ENCODE assay signal across 28 cellular contexts in the genomic region with DNA sequence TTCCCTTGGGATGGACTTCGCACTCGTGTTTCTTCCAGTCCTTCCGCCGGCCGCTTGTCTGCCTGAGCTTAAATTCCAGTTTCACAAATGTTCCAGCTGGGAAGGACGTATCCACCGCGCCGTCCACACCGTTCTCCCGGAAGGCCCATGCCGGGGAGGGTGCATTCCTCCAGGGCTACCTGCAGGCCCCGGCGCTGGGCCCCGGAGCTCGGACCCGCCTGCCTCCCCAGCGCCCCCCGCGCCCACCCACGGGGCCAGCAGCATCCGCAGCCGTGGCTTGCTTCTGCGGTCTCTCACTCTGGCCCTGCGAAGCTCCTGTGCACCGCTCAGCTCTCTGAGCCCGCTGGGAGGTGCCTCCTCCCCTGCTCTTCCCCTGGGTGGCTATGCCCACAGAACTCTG.
A peak's percentile ranks its signal among the peaks of the same experiment; 100 is the strongest.
DNase-seq lines count a peak whose midpoint lies in the region; ATAC-seq, FAIRE-seq and TF ChIP-seq lines count a peak whose summit lies in the region.
"Had no signal": no experiment of that assay in that cellular context is flagged by ENCODE, and none has a peak within 500 bp of the region (broad histone marks: within the 10 kb centered on the region; RNA-seq: fewer than 3 reads in every experiment).

No MANE protein-coding gene starts in this region.

- H3K27me3 ChIP-seq in upper lobe of right lung (no peaks in the 10 kb centered on the region), tibial nerve (no peaks in the 10 kb centered on the region)
- H3K27me3 ChIP-seq: BE2C, BLaER1 had no signal

- TF ChIP-seq EP300 in tibial nerve (IDR thresholded peaks at IDR 0.05) = no peak

- H3K36me3 ChIP-seq in upper lobe of right lung (no peaks in the 10 kb centered on the region), tibial nerve (no peaks in the 10 kb centered on the region)
- H3K36me3 ChIP-seq: BE2C, BLaER1 had no signal

- H3K4me3 ChIP-seq in upper lobe of right lung = no peak overlapping the region
- no peak overlapping the region for H3K4me3 ChIP-seq in tibial nerve
- H3K4me3 ChIP-seq: BLaER1, GM12878 had no signal

- no peak for FAIRE-seq in RCC 7860 (lab: Jason Lieb, UNC)
- FAIRE-seq: A204.1, GM12878, GM12892, GM18507 had no signal

- H3K27ac ChIP-seq in upper lobe of right lung (no peak overlapping the region), tibial nerve (no peak overlapping the region)
- H3K27ac ChIP-seq: BLaER1 had no signal

- DNase-seq in NCI-H2227 treated with DMSO at 0.1 percent for 48 hours (lab: John Stamatoyannopoulos, UW) (peak; percentile 39), upper lobe of right lung (no peak), tibial nerve (ENCODE audit: low spot score in 2 of 2) (no peak), SKM-1 treated with dmso at 0.1 percent for 144 hours (lab: John Stamatoyannopoulos, UW; ENCODE audit: unreplicated experiment) (no peak), RCC 7860 (ENCODE audit: low spot score) (no peak), RKO (ENCODE audit: low spot score) (no peak)
- DNase-seq: 8988T; ACHN; BE2C; C1 segment of cervical spinal cord; CD4-positive, alpha-beta memory T cell; CD4-positive, CD25-positive, alpha-beta regulatory T cell; CD8-positive, alpha-beta memory T cell; COR-L47; DMS 273 treated with DMSO at 0.1 percent for 48 hours; DMS153; DMS53; DMS79; DND-41; EL; GDM1 had no signal

- intact Hi-C loops in upper lobe of right lung (cut with DNase I) = no loop called here

- H3K4me1 ChIP-seq in upper lobe of right lung (no peaks in the 10 kb centered on the region), tibial nerve (no peaks in the 10 kb centered on the region)
- H3K4me1 ChIP-seq: BE2C, BLaER1 had no signal

- 82 to 83% methylated on average over 17 to 27 of the region's 27 CpGs for WGBS in tibial nerve, 2 donors

- H3K9me3 ChIP-seq in upper lobe of right lung (no peaks in the 10 kb centered on the region), tibial nerve (peaks cover 0 to 10% (median 0%) of the 10 kb centered on the region in 4 donors)
- H3K9me3 ChIP-seq: BE2C had no signal

- H3K27me3 Mint-ChIP-seq in stimulated activated memory B cell treated with anti-CD40 and anti-IgM and Interleukin-4, amounts not matched to agents 10 μg/mL and 1 μg/mL and 100 μg/mL, for 72 hours = no peaks in the 10 kb centered on the region
- H3K27me3 Mint-ChIP-seq: CD4-positive, alpha-beta memory T cell; CD4-positive, CD25-positive, alpha-beta regulatory T cell; CD8-positive, alpha-beta memory T cell had no signal

- ATAC-seq in stimulated activated memory B cell treated with anti-CD40 and anti-IgM and Interleukin-4, amounts not matched to agents 10 μg/mL and 1 μg/mL and 100 μg/mL, for 72 hours = peak; percentile 31
- peak; percentile 28 for ATAC-seq in upper lobe of right lung
- ATAC-seq: GM12878 had no signal

- H3K36me3 Mint-ChIP-seq in stimulated activated memory B cell treated with anti-CD40 and anti-IgM and Interleukin-4, amounts not matched to agents 10 μg/mL and 1 μg/mL and 100 μg/mL, for 72 hours = no peaks in the 10 kb centered on the region
- H3K36me3 Mint-ChIP-seq: CD14-positive monocyte; CD4-positive, alpha-beta memory T cell; CD4-positive, CD25-positive, alpha-beta regulatory T cell; CD8-positive, alpha-beta memory T cell had no signal

- TF ChIP-seq POLR2A in tibial nerve (IDR thresholded peaks at IDR 0.05) = no peak

- no peak for TF ChIP-seq CTCF in upper lobe of right lung (IDR thresholded peaks at IDR 0.05)
- TF ChIP-seq CTCF in tibial nerve (IDR thresholded peaks at IDR 0.05) = no peak

- H3K27ac Mint-ChIP-seq in stimulated activated memory B cell treated with anti-CD40 and anti-IgM and Interleukin-4, amounts not matched to agents 10 μg/mL and 1 μg/mL and 100 μg/mL, for 72 hours = no peak overlapping the region
- H3K27ac Mint-ChIP-seq: CD14-positive monocyte; CD4-positive, alpha-beta memory T cell; CD4-positive, CD25-positive, alpha-beta regulatory T cell had no signal

- H3K9me3 Mint-ChIP-seq in stimulated activated memory B cell treated with anti-CD40 and anti-IgM and Interleukin-4, amounts not matched to agents 10 μg/mL and 1 μg/mL and 100 μg/mL, for 72 hours = peaks cover 6% of the 10 kb centered on the region

- H3K4me1 Mint-ChIP-seq in stimulated activated memory B cell treated with anti-CD40 and anti-IgM and Interleukin-4, amounts not matched to agents 10 μg/mL and 1 μg/mL and 100 μg/mL, for 72 hours = no peaks in the 10 kb centered on the region
- H3K4me1 Mint-ChIP-seq: CD14-positive monocyte; CD4-positive, alpha-beta memory T cell; CD4-positive, CD25-positive, alpha-beta regulatory T cell; CD8-positive, alpha-beta memory T cell had no signal

- H3K4me3 Mint-ChIP-seq in stimulated activated memory B cell treated with anti-CD40 and anti-IgM and Interleukin-4, amounts not matched to agents 10 μg/mL and 1 μg/mL and 100 μg/mL, for 72 hours = no peak overlapping the region
- H3K4me3 Mint-ChIP-seq: CD14-positive monocyte; CD4-positive, alpha-beta memory T cell; CD4-positive, CD25-positive, alpha-beta regulatory T cell; CD8-positive, alpha-beta memory T cell had no signal
